In genomic region chr6:30922447-30922852, GRCh38 we compare ENCODE assay signal across 2 cellular contexts.
TF ChIP-seq lines count a peak whose summit lies in the region.

No MANE protein-coding gene starts in this region.

TF ChIP-seq in GM23338, 12 proteins besides CTCF, POLR2A, EP300 and RAD21:
- no peak for TF ChIP-seq NANOG (IDR thresholded peaks at IDR 0.05; ENCODE audit: borderline replicate concordance)
- TF ChIP-seq ZNF114 (CRISPR knock-in tag; IDR thresholded peaks at IDR 0.05): no peak
- TF ChIP-seq EZH2phosphoT487 (IDR thresholded peaks at IDR 0.05; ENCODE audit: unreplicated experiment): no peak
- no peak for TF ChIP-seq EZH2 (IDR thresholded peaks at IDR 0.05; ENCODE audit: low read depth, unreplicated experiment)
- no peak for TF ChIP-seq POLR2AphosphoS5 (IDR thresholded peaks at IDR 0.05; ENCODE audit: low read depth)

TF ChIP-seq in GM12891, 5 proteins besides CTCF, POLR2A, EP300 and RAD21:
- TF ChIP-seq POLR2AphosphoS5 (IDR thresholded peaks at IDR 0.05; ENCODE audit: low read depth, low read length) (no peak), POU2F2 (IDR thresholded peaks at IDR 0.05; ENCODE audit: low read depth, low read length) (no peak), TAF1 (IDR thresholded peaks at IDR 0.05; ENCODE audit: low read depth, low read length) (no peak), SPI1 (IDR thresholded peaks at IDR 0.05; ENCODE audit: low read depth, low read length) (no peak), PAX5 (IDR thresholded peaks at IDR 0.05; ENCODE audit: insufficient read depth, low read length, severe bottlenecking) (no peak)
